ENCODE assay signal across 9 cellular contexts in the genomic region with DNA sequence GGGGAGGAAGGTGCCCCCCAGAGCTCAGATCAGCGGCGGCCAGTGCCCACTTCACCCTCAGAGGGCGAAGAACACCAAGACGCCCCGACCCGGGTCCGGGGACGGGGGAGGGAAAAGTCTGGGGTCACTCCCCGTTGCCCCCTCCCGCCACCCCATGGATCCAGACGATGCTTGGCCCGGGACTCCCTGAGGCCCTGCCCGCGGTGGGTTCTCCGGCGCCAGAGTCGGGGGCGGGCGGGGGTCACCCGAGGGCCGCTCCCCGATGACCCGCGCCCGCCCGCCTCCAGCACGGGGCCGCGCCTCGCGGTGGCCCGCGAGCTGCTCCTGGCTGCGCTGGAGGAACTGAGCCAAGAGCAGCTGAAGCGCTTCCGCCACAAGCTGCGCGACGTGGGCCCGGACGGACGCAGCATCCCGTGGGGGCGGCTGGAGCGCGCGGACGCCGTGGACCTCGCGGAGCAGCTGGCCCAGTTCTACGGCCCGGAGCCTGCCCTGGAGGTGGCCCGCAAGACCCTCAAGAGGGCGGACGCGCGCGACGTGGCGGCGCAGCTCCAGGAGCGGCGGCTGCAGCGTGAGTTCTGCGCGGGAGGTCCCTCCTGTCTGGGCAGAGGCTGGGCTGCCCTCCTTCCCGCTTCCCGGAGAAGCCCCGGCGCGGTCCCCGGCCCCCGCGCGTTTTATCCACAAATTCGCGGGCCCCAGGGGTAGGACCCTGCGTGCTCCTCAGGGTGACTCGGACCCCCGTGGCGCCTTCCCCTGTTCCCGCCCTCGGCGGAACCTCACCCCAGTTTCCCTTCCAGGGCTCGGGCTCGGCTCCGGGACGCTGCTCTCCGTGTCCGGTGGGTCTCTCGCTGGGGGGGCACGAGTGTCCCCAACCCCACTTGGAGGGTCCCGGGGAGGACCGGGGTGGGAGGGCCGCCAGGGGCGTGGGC. TPM values are rescaled to one million over a fixed set of nuclear protein-coding genes. Genes with fewer than 3 reads are reported as not detected.
DNase-seq lines count a peak whose midpoint lies in the region; ATAC-seq and TF ChIP-seq lines count a peak whose summit lies in the region.
"Had no signal": no experiment of that assay in that cellular context is flagged by ENCODE, and none has a peak within 500 bp of the region (broad histone marks: within the 10 kb centered on the region; RNA-seq: fewer than 3 reads in every experiment).

No MANE protein-coding gene starts in this region.

- H3K4me1 Mint-ChIP-seq in GM23338, result peaks cover 29% of the 10 kb centered on the region
- H3K4me1 Mint-ChIP-seq in activated CD8-positive, alpha-beta memory T cell treated with anti-CD3 and anti-CD28 coated beads, Interleukin-2, amount 10 ng/mL, durations not matched to agents 7 days and 5 days, result peaks cover 46% of the 10 kb centered on the region
- no peaks in the 10 kb centered on the region for H3K4me1 Mint-ChIP-seq in endothelial cell (ENCODE audit: unreplicated experiment)

- H3K27me3 ChIP-seq in GM23338 (ENCODE audit: insufficient read depth) (peaks cover 54% of the 10 kb centered on the region), iPS-15b (ENCODE audit: control insufficient read depth, insufficient read depth, low read length) (peaks cover 51% of the 10 kb centered on the region), spleen (replicated peaks in 1 of 7) (peaks cover 0 to 64% (median 48%) of the 10 kb centered on the region in 7 donors)

- peak in 1 of 3 donors; percentile 60 for TF ChIP-seq POLR2A in spleen (IDR thresholded peaks at IDR 0.05)

- H3K9me3 Mint-ChIP-seq in GM23338 (no peaks in the 10 kb centered on the region), endothelial cell (ENCODE audit: unreplicated experiment) (peaks cover 4% of the 10 kb centered on the region)
- peaks cover 3% of the 10 kb centered on the region for H3K9me3 Mint-ChIP-seq in activated CD8-positive, alpha-beta memory T cell treated with anti-CD3 and anti-CD28 coated beads, Interleukin-2, amount 10 ng/mL, durations not matched to agents 7 days and 5 days (ENCODE audit: low read depth)

- H3K9me2 ChIP-seq in GM23338 (ENCODE audit: insufficient read depth), result no peaks in the 10 kb centered on the region

- no peaks in the 10 kb centered on the region for H3K79me2 ChIP-seq in GM23338 (replicated peaks; ENCODE audit: insufficient read depth)

- TF ChIP-seq CTCF in GM23338 (conservative IDR thresholded peaks at IDR 0.05; ENCODE audit: low read depth in 2 of 2) (no peak), spleen (IDR thresholded peaks at IDR 0.05 in 8 of 11, conservative IDR thresholded peaks at IDR 0.05 in 3 of 11) (no peak), endothelial cell (IDR thresholded peaks at IDR 0.05; ENCODE audit: unreplicated experiment) (no peak)

- no peaks in the 10 kb centered on the region; the same call in 1 of the 2 replicates for H3F3A ChIP-seq in GM23338 (replicated peaks; ENCODE audit: low read depth)

- H3K4me1 ChIP-seq in GM23338 (ENCODE audit: insufficient read depth) (no peaks in the 10 kb centered on the region), iPS-15b (ENCODE audit: control insufficient read depth, insufficient read depth, low read length) (peaks cover 3% of the 10 kb centered on the region), spleen (peaks cover 26 to 82% (median 47%) of the 10 kb centered on the region in 6 donors)

- H3K9ac ChIP-seq in iPS-15b (ENCODE audit: low read depth, low read length), result no peak overlapping the region

- intact Hi-C loops in spleen (cut with DNase I; ENCODE audit: low total_unique reads), result no loop called here

- no peak overlapping the region for H3K27ac ChIP-seq in GM23338 (ENCODE audit: low read depth)
- peak overlapping the region in 7 of 8 donors; percentile 26 to 89 (median 63) for H3K27ac ChIP-seq in spleen
- H3K27ac ChIP-seq: RWPE1 had no signal

- WGBS in spleen, 5 donors, result 12 to 27% (median 20%) methylated on average over 42 to 97 of the region's 97 CpGs

- H3K4me3 ChIP-seq in GM23338, result peak overlapping the region; percentile 51
- peak overlapping the region; percentile 39 for H3K4me3 ChIP-seq in iPS-15b (ENCODE audit: low read depth, low read length)
- H3K4me3 ChIP-seq in spleen, result peak overlapping the region; percentile 35 to 77 (median 48)

- peak overlapping the region; percentile 72 for H2AFZ ChIP-seq in GM23338

- H3K36me3 ChIP-seq in GM23338 (ENCODE audit: insufficient read depth), result no peaks in the 10 kb centered on the region
- H3K36me3 ChIP-seq in iPS-15b (ENCODE audit: control insufficient read depth, insufficient read depth, low read length), result no peaks in the 10 kb centered on the region
- peaks cover 0 to 23% (median 0%) of the 10 kb centered on the region in 6 donors for H3K36me3 ChIP-seq in spleen

- H3K9me3 ChIP-seq in iPS-15b (ENCODE audit: control insufficient read depth, insufficient read depth, low read length) (no peaks in the 10 kb centered on the region), spleen (peaks cover 0 to 6% (median 0%) of the 10 kb centered on the region in 8 donors)

- H3K36me3 Mint-ChIP-seq in GM23338 (ENCODE audit: low read depth) (no peaks in the 10 kb centered on the region; the same call in 2 of the 3 replicates), endothelial cell (ENCODE audit: low read depth, unreplicated experiment) (peaks cover 5% of the 10 kb centered on the region)
- H3K36me3 Mint-ChIP-seq in activated CD8-positive, alpha-beta memory T cell treated with anti-CD3 and anti-CD28 coated beads, Interleukin-2, amount 10 ng/mL, durations not matched to agents 7 days and 5 days, result peaks cover 25% of the 10 kb centered on the region

- peak; percentile 21 for ATAC-seq in GM23338
- peak; percentile 13 for ATAC-seq in activated CD8-positive, alpha-beta memory T cell treated with anti-CD3 and anti-CD28 coated beads, Interleukin-2, amount 10 ng/mL, durations not matched to agents 7 days and 5 days
- ATAC-seq in GM19351 (IDR thresholded peaks at IDR 0.05; ENCODE audit: unreplicated experiment), result no peak
- no peak for ATAC-seq in GM21526 (IDR thresholded peaks at IDR 0.05; ENCODE audit: low FRiP score, unreplicated experiment)

- H3K4me3 Mint-ChIP-seq in GM23338 (no peak overlapping the region), endothelial cell (ENCODE audit: unreplicated experiment) (no peak overlapping the region)
- H3K4me3 Mint-ChIP-seq in activated CD8-positive, alpha-beta memory T cell treated with anti-CD3 and anti-CD28 coated beads, Interleukin-2, amount 10 ng/mL, durations not matched to agents 7 days and 5 days, result no peak overlapping the region

- H3K27me3 Mint-ChIP-seq in GM23338 (ENCODE audit: insufficient read depth, low read depth, poor library complexity) (peaks cover 57% of the 10 kb centered on the region), endothelial cell (ENCODE audit: unreplicated experiment) (peaks cover 22% of the 10 kb centered on the region)
- peaks cover 65% of the 10 kb centered on the region for H3K27me3 Mint-ChIP-seq in activated CD8-positive, alpha-beta memory T cell treated with anti-CD3 and anti-CD28 coated beads, Interleukin-2, amount 10 ng/mL, durations not matched to agents 7 days and 5 days

- no peaks in the 10 kb centered on the region for H4K20me1 ChIP-seq in GM23338 (replicated peaks; ENCODE audit: insufficient read depth)

- CTCF ChIA-PET in activated CD8-positive, alpha-beta memory T cell treated with anti-CD3 and anti-CD28 coated beads, Interleukin-2, amount 10 ng/mL, durations not matched to agents 7 days and 5 days (lab: Charles Lee), result interaction anchor here (1.0 to 5.2 kb wide), 9 partner anchors 11 to 89 kb away, joined by 3 to 29 read pairs (median 7); no protein-coding TSS in a partner anchor

- H3K27ac Mint-ChIP-seq in GM23338 (no peak overlapping the region), endothelial cell (ENCODE audit: unreplicated experiment) (no peak overlapping the region)
- no peak overlapping the region for H3K27ac Mint-ChIP-seq in activated CD8-positive, alpha-beta memory T cell treated with anti-CD3 and anti-CD28 coated beads, Interleukin-2, amount 10 ng/mL, durations not matched to agents 7 days and 5 days

- DNase-seq in GM23338 (ENCODE audit: low spot score), result no peak
- DNase-seq in activated CD8-positive, alpha-beta memory T cell treated with anti-CD3 and anti-CD28 coated beads, Interleukin-2, amount 10 ng/mL, durations not matched to agents 7 days and 5 days, result peak; percentile 42
- DNase-seq in spleen, result peak; percentile 91
- no peak for DNase-seq in GF-D8 (lab: John Stamatoyannopoulos, UW)
- DNase-seq in endothelial cell (ENCODE audit: low spot score), result no peak

- H3K4me2 ChIP-seq in GM23338, result peak overlapping the region; percentile 74

RNA-seq across cellular contexts. Expression of a gene that starts 1.1 kb away (rescaled TPM):
- total RNA-seq in GM23338 (2014; rRNA removed; shearing (Covaris generic)), result 0.73 TPM in 1 of 2 replicates, not detected in the other
- polyA plus RNA-seq in GM23338 (2016; fragmentation: Nextera tagmentation; extraction: Ambion mirVana), result 0.15 TPM in 1 of 2 replicates, not detected in the other
- total RNA-seq in activated CD8-positive, alpha-beta memory T cell treated with anti-CD3 and anti-CD28 coated beads, Interleukin-2, amount 10 ng/mL, durations not matched to agents 7 days and 5 days, result 1 to 10 TPM; 3.8 to 6.9 TPM
- 10 to 100 TPM in 4 of 7 donors, 1 to 10 TPM in 3; 5.0 to 30.9 (median 10.0) TPM for total RNA-seq in spleen
- polyA plus RNA-seq in spleen, result 1 to 10 TPM in 2 of 3 donors, under 1 TPM in 1; 0.15 to 1.3 (median 1.1) TPM
- total RNA-seq in endothelial cell (ENCODE audit: unreplicated experiment), result not detected

RNA-seq across cellular contexts. Expression of a gene that starts 9.6 kb away (rescaled TPM):
- total RNA-seq in GM23338 (2014; rRNA removed; shearing (Covaris generic)), result 45.4 and 55.8 TPM in 2 replicates
- polyA plus RNA-seq in GM23338 (2016; fragmentation: Nextera tagmentation; extraction: Ambion mirVana) (18.1 and 24.9 TPM in 2 replicates), spleen (100 to 1,000 TPM; 127 to 250 (median 134) TPM)
- total RNA-seq in activated CD8-positive, alpha-beta memory T cell treated with anti-CD3 and anti-CD28 coated beads, Interleukin-2, amount 10 ng/mL, durations not matched to agents 7 days and 5 days, result 100 to 1,000 TPM; 214 to 229 TPM
- total RNA-seq in spleen (100 to 1,000 TPM in 6 of 7 donors, 10 to 100 TPM in 1; 53.4 to 182 (median 128) TPM), endothelial cell (ENCODE audit: unreplicated experiment) (69.7 TPM)

RNA-seq across cellular contexts. Expression of a gene that starts 20.0 kb away (rescaled TPM):
- total RNA-seq in GM23338 (2014; rRNA removed; shearing (Covaris generic)), result not detected in 2 replicates
- 0.42 TPM in 1 of 2 replicates, not detected in the other for polyA plus RNA-seq in GM23338 (2016; fragmentation: Nextera tagmentation; extraction: Ambion mirVana)
- not detected for total RNA-seq in activated CD8-positive, alpha-beta memory T cell treated with anti-CD3 and anti-CD28 coated beads, Interleukin-2, amount 10 ng/mL, durations not matched to agents 7 days and 5 days
- total RNA-seq in spleen, result not detected
- not detected for polyA plus RNA-seq in spleen
- total RNA-seq in endothelial cell (ENCODE audit: unreplicated experiment), result not detected

RNA-seq across cellular contexts. Expression of a gene that starts 28.3 kb away (rescaled TPM):
- 57.3 and 91.2 TPM in 2 replicates for total RNA-seq in GM23338 (2014; rRNA removed; shearing (Covaris generic))
- polyA plus RNA-seq in GM23338 (2016; fragmentation: Nextera tagmentation; extraction: Ambion mirVana), result 857 and 906 TPM in 2 replicates
- total RNA-seq in activated CD8-positive, alpha-beta memory T cell treated with anti-CD3 and anti-CD28 coated beads, Interleukin-2, amount 10 ng/mL, durations not matched to agents 7 days and 5 days, result 1,000 to 10,000 TPM in 1 of 2 experiments, 100 to 1,000 TPM in 1; 646 to 1,401 TPM
- 1,000 to 10,000 TPM in 4 of 7 donors, 100 to 1,000 TPM in 3; 507 to 1,635 (median 1,062) TPM for total RNA-seq in spleen
- 1,000 to 10,000 TPM in 1 of 3 donors, 100 to 1,000 TPM in 2; 680 to 1,006 (median 885) TPM for polyA plus RNA-seq in spleen
- 205 TPM for total RNA-seq in endothelial cell (ENCODE audit: unreplicated experiment)

RNA-seq across cellular contexts. Expression of a gene that starts 34.5 kb away (rescaled TPM):
- 396 and 409 TPM in 2 replicates for total RNA-seq in GM23338 (2014; rRNA removed; shearing (Covaris generic))
- polyA plus RNA-seq in GM23338 (2016; fragmentation: Nextera tagmentation; extraction: Ambion mirVana) (1,180 and 1,194 TPM in 2 replicates), spleen (100 to 1,000 TPM; 314 to 496 (median 327) TPM)
- 100 to 1,000 TPM; 459 to 909 TPM for total RNA-seq in activated CD8-positive, alpha-beta memory T cell treated with anti-CD3 and anti-CD28 coated beads, Interleukin-2, amount 10 ng/mL, durations not matched to agents 7 days and 5 days
- total RNA-seq in spleen (100 to 1,000 TPM; 333 to 670 (median 510) TPM), endothelial cell (ENCODE audit: unreplicated experiment) (23.4 TPM)

Comparison
In these comparisons a context has a peak if more than half of its experiments do, and no peak if none do; other contexts are left out.
1. ATAC-seq: peak in GM23338 (single experiment) and activated CD8-positive, alpha-beta memory T cell treated with anti-CD3 and anti-CD28 coated beads, Interleukin-2, amount 10 ng/mL, durations not matched to agents 7 days and 5 days (single experiment); none in GM19351 (single experiment) and GM21526 (single experiment).
2. DNase-seq: peak in activated CD8-positive, alpha-beta memory T cell treated with anti-CD3 and anti-CD28 coated beads, Interleukin-2, amount 10 ng/mL, durations not matched to agents 7 days and 5 days (single experiment) and spleen (single experiment); none in GM23338 (single experiment), GF-D8 (single experiment) and endothelial cell (single experiment).
3. Peak in every context shown above with its lines, with median percentiles within 50 percentile points of each other: H3K4me3 ChIP-seq.